In the genomic region with DNA sequence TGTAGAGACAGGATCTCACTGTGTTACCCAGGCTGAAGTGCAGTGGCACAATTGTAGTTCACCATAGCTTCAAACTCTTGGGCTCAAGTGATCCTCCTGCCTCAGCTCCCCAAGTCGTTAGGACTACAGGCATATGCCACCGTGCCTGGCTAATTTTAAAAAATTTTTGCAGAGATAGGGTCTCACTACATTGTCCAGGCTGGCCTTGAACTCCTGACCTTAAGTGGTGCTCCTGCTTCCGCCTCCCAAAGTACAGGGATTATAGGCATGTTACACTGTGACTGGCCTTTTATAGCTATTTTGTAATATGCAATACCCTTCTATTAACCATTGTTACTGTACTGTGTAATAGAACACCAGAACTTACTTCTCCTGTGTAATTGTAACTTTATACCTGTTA, we compare ENCODE assay signal across 5 cellular contexts.
"Had no signal": no experiment of that assay in that cellular context is flagged by ENCODE, and none has a peak within 500 bp of the region (broad histone marks: within the 10 kb centered on the region; RNA-seq: fewer than 3 reads in every experiment).

No MANE protein-coding gene starts in this region.

- H3K27ac ChIP-seq: HL-60, KMS-11 had no signal

- H3K9ac ChIP-seq: KMS-11 had no signal

- DNase-seq: IMR-90, KBM-7, KG1 had no signal

- H3K4me2 ChIP-seq: KMS-11 had no signal
